12 cellular contexts compared by ENCODE assay signal in the genomic region with DNA sequence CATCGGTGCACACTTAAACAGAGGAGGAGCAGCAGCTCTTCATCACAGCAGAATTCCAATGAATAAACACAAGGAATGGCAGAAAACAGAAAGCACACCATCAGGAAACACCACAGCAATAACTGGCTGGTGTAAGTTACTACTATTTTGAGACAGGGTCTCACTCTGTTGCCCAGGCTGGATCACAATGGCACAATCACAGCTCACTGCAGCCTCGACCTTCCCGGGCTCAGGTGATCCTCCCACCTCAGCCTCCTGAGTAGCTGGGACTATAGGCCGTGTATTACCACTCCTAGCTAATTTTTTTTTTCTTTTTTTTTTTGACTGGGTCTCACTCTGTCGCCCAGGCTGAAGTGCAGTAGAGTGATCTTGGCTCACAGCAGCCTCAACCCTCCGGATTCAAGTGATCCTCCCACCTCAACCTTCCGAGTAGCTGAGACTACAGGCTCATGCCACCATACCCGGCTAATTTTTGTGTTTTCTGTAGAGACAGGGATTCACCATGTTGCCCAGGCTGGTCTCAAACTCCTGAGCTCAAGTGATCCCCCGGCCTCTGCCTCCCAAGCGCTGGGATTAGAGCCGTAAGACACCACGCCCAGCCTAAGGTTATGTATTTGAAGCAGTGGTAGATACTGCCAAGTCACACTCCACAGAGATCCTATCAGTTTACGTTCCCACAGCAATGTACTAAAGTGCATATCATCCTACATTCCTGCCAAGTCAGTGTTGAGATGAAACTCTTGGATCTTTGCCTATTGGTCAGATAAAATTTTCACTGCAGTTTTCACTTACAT. TPM values are rescaled to one million over a fixed set of nuclear protein-coding genes. Genes with fewer than 3 reads are reported as not detected.
A peak's percentile ranks its signal among the peaks of the same experiment; 100 is the strongest.
DNase-seq lines count a peak whose midpoint lies in the region; ATAC-seq, FAIRE-seq and TF ChIP-seq lines count a peak whose summit lies in the region.
"Had no signal": no experiment of that assay in that cellular context is flagged by ENCODE, and none has a peak within 500 bp of the region (broad histone marks: within the 10 kb centered on the region; RNA-seq: fewer than 3 reads in every experiment).

No MANE protein-coding gene starts in this region.

- no peaks in the 10 kb centered on the region for H4K20me1 ChIP-seq in mammary epithelial cell (ENCODE audit: insufficient read depth, low read length)
- H4K20me1 ChIP-seq in HepG2 (ENCODE audit: insufficient read depth, low read length), result no peaks in the 10 kb centered on the region

- POLR2A ChIA-PET in HepG2 (lab: Yijun Ruan, JAX), result interaction anchor here (1.2 to 5.0 kb wide), 5 partner anchors 10 to 184 kb away, joined by 3 to 144 read pairs (median 6); a partner anchor contains a TSS

- H3K79me2 ChIP-seq in ACC112 (ENCODE audit: control insufficient read depth, insufficient read depth, low read length, unreplicated experiment), result peaks cover 11% of the 10 kb centered on the region
- peaks cover 34% of the 10 kb centered on the region for H3K79me2 ChIP-seq in mammary epithelial cell (ENCODE audit: insufficient read depth, low read length)
- H3K79me2 ChIP-seq in HepG2 (ENCODE audit: insufficient read depth, low read length), result peaks cover 58% of the 10 kb centered on the region

- TF ChIP-seq EP300 in HepG2 (IDR thresholded peaks at IDR 0.05; ENCODE audit: low read depth in 2 of 2, low read length in 2 of 2), result no peak
- no peak for TF ChIP-seq EP300 in HepG2 (CRISPR knock-in tag; IDR thresholded peaks at IDR 0.05; ENCODE audit: borderline replicate concordance)
- no peak for TF ChIP-seq EP300 in esophagus muscularis mucosa (IDR thresholded peaks at IDR 0.05)

- peak; percentile 18 for FAIRE-seq in HepG2 (lab: Jason Lieb, UNC)
- FAIRE-seq: GM18507 had no signal

- intact Hi-C loops in mammary epithelial cell (cut with micrococcal nuclease) (no loop called here), HepG2 (cut with micrococcal nuclease; ENCODE audit: unreplicated experiment) (loop anchor here (10.0 kb wide), 1 partner anchor 418 kb away; a partner anchor contains a TSS), esophagus muscularis mucosa (cut with DNase I) (no loop called here)

- H3K9ac ChIP-seq in mammary epithelial cell (ENCODE audit: insufficient read depth, low read length) (no peak overlapping the region), HepG2 (ENCODE audit: insufficient read depth, low read depth, low read length) (peak overlapping the region; percentile 92)
- H3K9ac ChIP-seq: parathyroid adenoma had no signal

- no peak for TF ChIP-seq RAD21 in HepG2 (CRISPR knock-in tag; IDR thresholded peaks at IDR 0.05)

- H3K4me3 ChIP-seq in ACC112 (ENCODE audit: low read depth, low read length) (no peak overlapping the region), LNCaP clone FGC (ENCODE audit: low read depth, low read length) (peak overlapping the region; percentile 13; the same call in 1 of the 2 replicates), mammary epithelial cell (replicated peaks in 1 of 3; ENCODE audit: insufficient read depth in 1 of 3, low read depth in 2 of 3, low read length in 3 of 3) (no peak overlapping the region), HepG2 (replicated peaks in 1 of 3; ENCODE audit: insufficient read depth in 1 of 3, low read depth in 2 of 3, low read length in 3 of 3) (peak overlapping the region; percentile 67 to 76 (median 74)), esophagus muscularis mucosa (no peak overlapping the region)

- whole genome bisulfite sequencing in mammary epithelial cell (ENCODE audit: low coverage, missing lambda C conversion rate), result 91% methylated on average over 11 of the region's 13 CpGs
- WGBS in HepG2 (ENCODE audit: low lambda C conversion rate), result 2% methylated on average over 13 of the region's 13 CpGs
- 74% methylated on average over 13 of the region's 13 CpGs for WGBS in esophagus muscularis mucosa

- ATAC-seq in HepG2 (peak; percentile 34), HG02759 (IDR thresholded peaks at IDR 0.05; ENCODE audit: unreplicated experiment) (no peak)

- TF ChIP-seq CTCF in LNCaP clone FGC (IDR thresholded peaks at IDR 0.05; ENCODE audit: control insufficient read depth, extremely low read depth, insufficient read depth) (no peak), mammary epithelial cell (conservative IDR thresholded peaks at IDR 0.05 in 1 of 2, IDR thresholded peaks at IDR 0.05 in 1 of 2; ENCODE audit: extremely low read depth in 1 of 2, insufficient read depth in 1 of 2, low read depth in 1 of 2, low read length in 2 of 2) (no peak), HepG2 (CRISPR knock-in tag; IDR thresholded peaks at IDR 0.05) (no peak), esophagus muscularis mucosa (IDR thresholded peaks at IDR 0.05) (no peak)

- H3K4me1 ChIP-seq in ACC112 (ENCODE audit: control insufficient read depth, insufficient read depth, low read length, unreplicated experiment) (peaks cover 7% of the 10 kb centered on the region), mammary epithelial cell (ENCODE audit: insufficient read depth, low read length) (no peaks in the 10 kb centered on the region), HepG2 (ENCODE audit: insufficient read depth, low read length) (peaks cover 50% of the 10 kb centered on the region), esophagus muscularis mucosa (peaks cover 0 to 4% (median 0%) of the 10 kb centered on the region in 4 donors)

- H2AFZ ChIP-seq in ACC112 (ENCODE audit: low read length, unreplicated experiment) (no peak overlapping the region), mammary epithelial cell (ENCODE audit: low read depth, low read length) (no peak overlapping the region), HepG2 (ENCODE audit: low read length) (no peak overlapping the region)
- H2AFZ ChIP-seq: parathyroid adenoma had no signal

- no peaks in the 10 kb centered on the region for H3K36me3 ChIP-seq in ACC112 (ENCODE audit: insufficient read depth, low read length)
- H3K36me3 ChIP-seq in mammary epithelial cell (ENCODE audit: insufficient read depth, low read length), result no peaks in the 10 kb centered on the region
- H3K36me3 ChIP-seq in HepG2 (replicated peaks in 1 of 2; ENCODE audit: control insufficient read depth in 1 of 2, insufficient read depth in 2 of 2, low read length in 2 of 2), result peaks cover 0 to 3% of the 10 kb centered on the region in 2 experiments; a peak in 4 of 5 replicates
- peaks cover 0 to 12% (median 2%) of the 10 kb centered on the region in 4 donors for H3K36me3 ChIP-seq in esophagus muscularis mucosa

- 0 out of 4 replicates have a peak, but pooled peaks of 1 of the 2 experiments have one; percentile 23 for TF ChIP-seq POLR2A in HepG2 (IDR thresholded peaks at IDR 0.05; ENCODE audit: insufficient read depth in 1 of 2, low read depth in 2 of 2, low read length in 2 of 2)
- TF ChIP-seq POLR2A in esophagus muscularis mucosa (IDR thresholded peaks at IDR 0.05; ENCODE audit: low read depth), result no peak

- in situ Hi-C loops in mammary epithelial cell (cut with MboI; ENCODE audit: low sequenced_read_pairs in 2 of 2) (no loop called here), HepG2 (cut with HindIII; ENCODE audit: extremely low pct_ligation_motif_present, low pct_unique_long_range_greater_than_20kb) (no loop called here)

- no peaks in the 10 kb centered on the region for H3K27me3 ChIP-seq in ACC112 (ENCODE audit: insufficient read depth, low read length)
- H3K27me3 ChIP-seq in mammary epithelial cell (ENCODE audit: insufficient read depth, low read length), result no peaks in the 10 kb centered on the region
- no peaks in the 10 kb centered on the region; a peak in 1 of 5 replicates for H3K27me3 ChIP-seq in HepG2 (ENCODE audit: control insufficient read depth in 1 of 2, insufficient read depth in 2 of 2, low read length in 2 of 2)
- no peaks in the 10 kb centered on the region for H3K27me3 ChIP-seq in esophagus muscularis mucosa

- BruUV-seq in mammary epithelial cell (replicated peaks; lab: Mats Ljungman, UMichigan), result no TSS peak
- BruUV-seq in HepG2 (replicated peaks; lab: Mats Ljungman, UMichigan), result TSS peak; percentile 95

- H3K27ac ChIP-seq in ACC112 (ENCODE audit: low read depth, low read length) (peak overlapping the region; percentile 38; the same call in 1 of the 2 replicates), mammary epithelial cell (ENCODE audit: insufficient read depth, low read depth, low read length) (no peak overlapping the region), HepG2 (ENCODE audit: extremely low read length, insufficient read depth, low read length) (peak overlapping the region; percentile 98), esophagus muscularis mucosa (replicated peaks in 1 of 4) (no peak overlapping the region)
- H3K27ac ChIP-seq: parathyroid adenoma had no signal

- DNase-seq in LNCaP clone FGC (ENCODE audit: low read depth) (peak; percentile 100), mammary epithelial cell (peak; percentile 28), HepG2 (ENCODE audit: low spot score) (peak; percentile 68), esophagus muscularis mucosa (ENCODE audit: extremely low spot score) (no peak), epidermal melanocyte (ENCODE audit: insufficient read length, low spot score) (no peak), NOMO-1 (lab: John Stamatoyannopoulos, UW; ENCODE audit: unreplicated experiment in 2 of 2) (no peak)
- DNase-seq: CD4-positive, CD25-positive, alpha-beta regulatory T cell; NCI-H748 treated with DMSO at 0.1 percent for 48 hours had no signal

- dilution Hi-C loops in mammary epithelial cell (cut with HindIII; ENCODE audit: low sequenced_read_pairs), result no loop called here

- H3K9me3 ChIP-seq in mammary epithelial cell (replicated peaks; ENCODE audit: insufficient read depth, low read length) (no peaks in the 10 kb centered on the region), HepG2 (ENCODE audit: low read length) (no peaks in the 10 kb centered on the region), esophagus muscularis mucosa (no peaks in the 10 kb centered on the region)

- CTCF ChIA-PET in mammary epithelial cell (lab: Charles Lee; ENCODE audit: low non-redundant PET) (no interaction called here), HepG2 (lab: Yijun Ruan, JAX; ENCODE audit: low intra/inter-chr PET ratio, low total read pairs) (no interaction called here)

- H3K4me2 ChIP-seq in mammary epithelial cell (ENCODE audit: insufficient read depth, low read depth, low read length) (no peak overlapping the region), HepG2 (ENCODE audit: low read depth, low read length) (peak overlapping the region; percentile 82)

RNA-seq across cellular contexts. Expression of a gene that starts 20.7 kb away (rescaled TPM):
- total RNA-seq in mammary epithelial cell (10 to 100 TPM; 73.5 to 97.2 TPM), HepG2 (2016; rRNA removed; fragmentation: Illumina TruSeq; extraction: Trizol) (112 and 127 TPM in 2 replicates), esophagus muscularis mucosa (10 to 100 TPM; 43.6 to 63.7 (median 46.8) TPM)
- polyA plus RNA-seq in mammary epithelial cell (113 TPM), HepG2 (2011; rRNA removed) (240 and 283 TPM in 2 replicates)
- polyA minus RNA-seq in mammary epithelial cell, result 198 TPM
- 28.9 and 31.8 TPM in 2 replicates for total RNA-seq in HepG2 (2016; cell fraction: cytosol; rRNA removed; fragmentation: Illumina TruSeq; extraction: Trizol; ENCODE audit: low read depth)
- 104 and 130 TPM in 2 replicates for total RNA-seq in HepG2 (2016; cell fraction: insoluble cytoplasmic fraction; rRNA removed; fragmentation: Illumina TruSeq; extraction: Trizol)
- 40.6 and 42.7 TPM in 2 replicates for total RNA-seq in HepG2 (2016; cell fraction: membrane; rRNA removed; fragmentation: Illumina TruSeq; extraction: Trizol)
- total RNA-seq in HepG2 (2016; cell fraction: nucleus; rRNA removed; fragmentation: Illumina TruSeq; extraction: Trizol), result 81.3 and 97.5 TPM in 2 replicates
- polyA plus RNA-seq in HepG2 (2011; cell fraction: cytosol; rRNA removed), result 125 and 163 TPM in 2 replicates
- polyA plus RNA-seq in HepG2 (2011; cell fraction: nucleus; rRNA removed), result 405 and 449 TPM in 2 replicates
- polyA plus RNA-seq in HepG2 (2012), result 173 and 189 TPM in 2 replicates
- 15.5 and 18.4 TPM in 2 replicates for polyA plus RNA-seq in HepG2 (2016; cell fraction: cytosol; fragmentation: Illumina TruSeq; extraction: Trizol; ENCODE audit: low read depth)
- polyA plus RNA-seq in HepG2 (2016; cell fraction: insoluble cytoplasmic fraction; fragmentation: Illumina TruSeq; extraction: Trizol; ENCODE audit: low read depth), result 106 and 121 TPM in 2 replicates
- polyA plus RNA-seq in HepG2 (2016; cell fraction: membrane; fragmentation: Illumina TruSeq; extraction: Trizol; ENCODE audit: low read depth), result 25.7 and 26.7 TPM in 2 replicates
- 169 and 193 TPM in 2 replicates for polyA plus RNA-seq in HepG2 (2016; cell fraction: nucleus; fragmentation: Illumina TruSeq; extraction: Trizol; ENCODE audit: insufficient read depth, low read depth)
- 623 and 697 TPM in 2 replicates for polyA minus RNA-seq in HepG2 (2011; rRNA and poly(A)+ RNA removed; ENCODE audit: low replicate concordance)
- 98.0 and 120 TPM in 2 replicates for polyA minus RNA-seq in HepG2 (2011; cell fraction: cytosol; rRNA and poly(A)+ RNA removed)
- polyA minus RNA-seq in HepG2 (2011; cell fraction: nucleus; rRNA and poly(A)+ RNA removed), result 105 and 109 TPM in 2 replicates

RNA-seq across cellular contexts. Expression of a gene that starts 42.1 kb away (rescaled TPM):
- total RNA-seq in mammary epithelial cell (10 to 100 TPM; 11.1 to 13.8 TPM), HepG2 (2016; rRNA removed; fragmentation: Illumina TruSeq; extraction: Trizol) (3.7 and 7.1 TPM in 2 replicates), esophagus muscularis mucosa (10 to 100 TPM in 3 of 4 donors, 1 to 10 TPM in 1; 2.8 to 16.3 (median 12.9) TPM)
- polyA plus RNA-seq in mammary epithelial cell (4.0 TPM), HepG2 (2011; rRNA removed) (11.1 and 13.0 TPM in 2 replicates)
- polyA minus RNA-seq in mammary epithelial cell, result not detected
- 9.5 and 9.7 TPM in 2 replicates for total RNA-seq in HepG2 (2016; cell fraction: cytosol; rRNA removed; fragmentation: Illumina TruSeq; extraction: Trizol; ENCODE audit: low read depth)
- total RNA-seq in HepG2 (2016; cell fraction: insoluble cytoplasmic fraction; rRNA removed; fragmentation: Illumina TruSeq; extraction: Trizol), result 4.1 and 7.3 TPM in 2 replicates
- total RNA-seq in HepG2 (2016; cell fraction: membrane; rRNA removed; fragmentation: Illumina TruSeq; extraction: Trizol), result 11.1 and 12.4 TPM in 2 replicates
- 11.8 and 13.6 TPM in 2 replicates for total RNA-seq in HepG2 (2016; cell fraction: nucleus; rRNA removed; fragmentation: Illumina TruSeq; extraction: Trizol)
- 5.4 and 7.4 TPM in 2 replicates for polyA plus RNA-seq in HepG2 (2011; cell fraction: cytosol; rRNA removed)
- polyA plus RNA-seq in HepG2 (2011; cell fraction: nucleus; rRNA removed), result 37.1 and 37.7 TPM in 2 replicates
- 7.2 and 10.3 TPM in 2 replicates for polyA plus RNA-seq in HepG2 (2012)
- polyA plus RNA-seq in HepG2 (2016; cell fraction: cytosol; fragmentation: Illumina TruSeq; extraction: Trizol; ENCODE audit: low read depth), result 10.1 and 11.6 TPM in 2 replicates
- polyA plus RNA-seq in HepG2 (2016; cell fraction: insoluble cytoplasmic fraction; fragmentation: Illumina TruSeq; extraction: Trizol; ENCODE audit: low read depth), result 2.9 and 3.5 TPM in 2 replicates
- 9.6 and 10.1 TPM in 2 replicates for polyA plus RNA-seq in HepG2 (2016; cell fraction: membrane; fragmentation: Illumina TruSeq; extraction: Trizol; ENCODE audit: low read depth)
- polyA plus RNA-seq in HepG2 (2016; cell fraction: nucleus; fragmentation: Illumina TruSeq; extraction: Trizol; ENCODE audit: insufficient read depth, low read depth), result 15.7 and 20.9 TPM in 2 replicates
- polyA minus RNA-seq in HepG2 (2011; rRNA and poly(A)+ RNA removed; ENCODE audit: low replicate concordance), result 12.4 and 52.9 TPM in 2 replicates
- polyA minus RNA-seq in HepG2 (2011; cell fraction: cytosol; rRNA and poly(A)+ RNA removed), result 3.9 and 4.6 TPM in 2 replicates
- polyA minus RNA-seq in HepG2 (2011; cell fraction: nucleus; rRNA and poly(A)+ RNA removed), result 13.1 and 20.5 TPM in 2 replicates

Comparison
In these comparisons a context has a peak if more than half of its experiments do, and no peak if none do; other contexts are left out.
1. H3K27ac ChIP-seq: peak in ACC112 (single experiment) and HepG2 (single experiment); none in mammary epithelial cell (single experiment) and esophagus muscularis mucosa (0 of 4).
2. H3K4me3 ChIP-seq: peak in LNCaP clone FGC (single experiment) and HepG2 (3 of 3); none in ACC112 (single experiment), mammary epithelial cell (0 of 3) and esophagus muscularis mucosa (0 of 4).
3. DNase-seq: peak in LNCaP clone FGC (single experiment), mammary epithelial cell (single experiment) and HepG2 (single experiment); none in esophagus muscularis mucosa (single experiment), epidermal melanocyte (single experiment) and NOMO-1 (0 of 2).